Comparison of ENCODE assay signal across 20 cellular contexts in genomic region chr1:234292006-234292405, GRCh38.
"Had no signal": no experiment of that assay in that cellular context is flagged by ENCODE, and none has a peak within 500 bp of the region (broad histone marks: within the 10 kb centered on the region; RNA-seq: fewer than 3 reads in every experiment).

No MANE protein-coding gene starts in this region.

- FAIRE-seq: RCC 7860 had no signal

- H3K9me3 ChIP-seq: SK-N-SH had no signal

- DNase-seq: IMR-90, Karpas-422, KG1, MM.1S, NCI-H1092 treated with DMSO at 0.1 percent for 48 hours, NCI-H1436, NCI-H187, NCI-H2029, NCI-H2081 treated with DMSO at 0.1 percent for 48 hours, NCI-H2171, NCI-H226, NCI-H510A, NCI-H524 treated with DMSO at 0.1 percent for 48 hours, NCI-H69, NCI-H774, RPMI8226, SHP77, SK-N-SH, SW 1271 had no signal

- H3K4me2 ChIP-seq: SK-N-SH had no signal

- H3K9ac ChIP-seq: SK-N-SH had no signal
